18 cellular contexts compared by ENCODE assay signal in genomic region chr2:88254437-88255081, GRCh38.
A peak's percentile ranks its signal among the peaks of the same experiment; 100 is the strongest.
DNase-seq lines count a peak whose midpoint lies in the region; ATAC-seq and FAIRE-seq lines count a peak whose summit lies in the region.
"Had no signal": no experiment of that assay in that cellular context is flagged by ENCODE, and none has a peak within 500 bp of the region (broad histone marks: within the 10 kb centered on the region; RNA-seq: fewer than 3 reads in every experiment).

No MANE protein-coding gene starts in this region.

- no peak for DNase-seq in Right ventricle myocardium superior
- no peak for DNase-seq in cardiac septum (ENCODE audit: low spot score)
- peak; percentile 7 for DNase-seq in M059J (ENCODE audit: low read depth)
- no peak for DNase-seq in left cardiac atrium
- peak; percentile 44 for DNase-seq in urothelium cell line (ENCODE audit: low spot score)
- DNase-seq in DMS79 treated with DMSO at 0.1 percent for 48 hours (lab: John Stamatoyannopoulos, UW), result no peak
- no peak for DNase-seq in NCI-H1048 (lab: John Stamatoyannopoulos, UW)
- DNase-seq: 8988T; CD8-positive, alpha-beta T cell; DMS79; HFFc6; NCI-H1436 treated with DMSO at 0.1 percent for 48 hours; NCI-H2081; NCI-H510A; SIG-M5 had no signal

- intact Hi-C loops in Right ventricle myocardium superior (cut with DNase I), result no loop called here
- intact Hi-C loops in cardiac septum (cut with DNase I), result no loop called here
- intact Hi-C loops in left cardiac atrium (cut with DNase I), result no loop called here

- FAIRE-seq in urothelium cell line (lab: Jason Lieb, UNC), result peak; percentile 30
- FAIRE-seq: D721Med, H1 had no signal

- ATAC-seq in Right ventricle myocardium superior (ENCODE audit: poor library complexity) (peak; percentile 61), left cardiac atrium (peak; percentile 63 to 73), HG03354 (IDR thresholded peaks at IDR 0.05; ENCODE audit: poor library complexity, severe bottlenecking, unreplicated experiment) (no peak)
- ATAC-seq: CD8-positive, alpha-beta T cell had no signal

Comparison
In these comparisons a context has a peak if more than half of its experiments do, and no peak if none do; other contexts are left out.
1. DNase-seq: peak in M059J (single experiment) and urothelium cell line (single experiment); none in Right ventricle myocardium superior (single experiment), cardiac septum (single experiment), left cardiac atrium (single experiment), DMS79 treated with DMSO at 0.1 percent for 48 hours (single experiment) and NCI-H1048 (single experiment).